Comparison of ENCODE assay signal across 9 cellular contexts in genomic region chr4:4334798-4335520, GRCh38. TPM values are rescaled to one million over a fixed set of nuclear protein-coding genes. Genes with fewer than 3 reads are reported as not detected.
DNase-seq lines count a peak whose midpoint lies in the region; ATAC-seq and FAIRE-seq lines count a peak whose summit lies in the region.
"Had no signal": no experiment of that assay in that cellular context is flagged by ENCODE, and none has a peak within 500 bp of the region (broad histone marks: within the 10 kb centered on the region; RNA-seq: fewer than 3 reads in every experiment).

No MANE protein-coding gene starts in this region.

- no peaks in the 10 kb centered on the region for H4K20me1 ChIP-seq in Karpas-422 (ENCODE audit: insufficient read depth, low read depth, low read length)

- no peak overlapping the region for H2AFZ ChIP-seq in Karpas-422 (ENCODE audit: low read length)

- CTCF ChIA-PET in CD8-positive, alpha-beta memory T cell (lab: Charles Lee): interaction anchor here (0.8 to 8.8 kb wide), 9 partner anchors 10 to 95 kb away, joined by 3 to 97 read pairs (median 4); partner anchors contain the start of gene TMEM128

- no peak for FAIRE-seq in frontal cortex (lab: Jason Lieb, UNC)

- no peak overlapping the region for H3K4me3 ChIP-seq in CD8-positive, alpha-beta memory T cell (ENCODE audit: low read length)
- H3K4me3 ChIP-seq in Karpas-422 (ENCODE audit: low read length) (no peak overlapping the region), adipocyte (ENCODE audit: low read length) (no peak overlapping the region)

- no peaks in the 10 kb centered on the region for H3K36me3 ChIP-seq in CD8-positive, alpha-beta memory T cell (ENCODE audit: insufficient read depth, low read length)
- H3K36me3 ChIP-seq in Karpas-422 (ENCODE audit: insufficient read depth, low read length): no peaks in the 10 kb centered on the region
- H3K36me3 ChIP-seq in adipocyte (ENCODE audit: control insufficient read depth, insufficient read depth, low read length, severe bottlenecking): no peaks in the 10 kb centered on the region

- H3K79me2 ChIP-seq in Karpas-422 (ENCODE audit: low read length): no peaks in the 10 kb centered on the region

- no peaks in the 10 kb centered on the region for H3K9me3 ChIP-seq in CD8-positive, alpha-beta memory T cell (ENCODE audit: low read length)
- H3K9me3 ChIP-seq in Karpas-422 (ENCODE audit: low read length): no peaks in the 10 kb centered on the region
- peaks cover 3% of the 10 kb centered on the region for H3K9me3 ChIP-seq in adipocyte (ENCODE audit: control insufficient read depth, low read length)

- peak overlapping the region in 5 of 8 donors; percentile 6 to 84 (median 62) for H3K27ac Mint-ChIP-seq in CD8-positive, alpha-beta memory T cell
- H3K27ac Mint-ChIP-seq: T-helper 1 cell treated with Interleukin-12 subunit alpha and Interleukin-12 subunit beta and Interleukin-4 antibody, amounts not matched to agents 30 μg/mL and 1 μg/mL, for 36 hours had no signal

- peak; percentile 64 for ATAC-seq in GM19455 (IDR thresholded peaks at IDR 0.05; ENCODE audit: unreplicated experiment)

- H3K27me3 Mint-ChIP-seq in CD8-positive, alpha-beta memory T cell: no peaks in the 10 kb centered on the region

- peak; percentile 68 to 86 (median 73) for DNase-seq in CD8-positive, alpha-beta memory T cell
- DNase-seq in Karpas-422 (peak; percentile 87), T follicular helper cell (ENCODE audit: low read depth) (peak; percentile 59), adipocyte (ENCODE audit: low read depth) (peak; percentile 67), hippocampal formation (lab: John Stamatoyannopoulos, UW) (peak; percentile 11 to 19), frontal cortex (ENCODE audit: low spot score in 2 of 2) (no peak)
- DNase-seq in stimulated activated CD4-positive, alpha-beta T cell treated with anti-CD3 and anti-CD28 coated beads, Interleukin-12 subunit alpha, Interleukin-12 subunit beta, amount 100 ng/mL, for 24 hours (ENCODE audit: low read depth in 2 of 2): peak; percentile 43 to 58

- H3K4me2 ChIP-seq in Karpas-422 (ENCODE audit: low read depth, low read length, poor library complexity, severe bottlenecking): no peak overlapping the region

- POLR2A ChIA-PET in CD8-positive, alpha-beta memory T cell (lab: Charles Lee): interaction anchor here (1.4 kb wide), 1 partner anchor 75 kb away, joined by 4 read pairs; no protein-coding TSS in a partner anchor

- H3K4me1 ChIP-seq in CD8-positive, alpha-beta memory T cell (ENCODE audit: insufficient read depth, low read length): no peaks in the 10 kb centered on the region
- H3K4me1 ChIP-seq in Karpas-422 (ENCODE audit: low read length) (no peaks in the 10 kb centered on the region), adipocyte (ENCODE audit: control insufficient read depth, insufficient read depth, low read length) (no peaks in the 10 kb centered on the region)

- H3K9me2 ChIP-seq in Karpas-422 (replicated peaks; ENCODE audit: insufficient read depth, low read length): no peaks in the 10 kb centered on the region

- no peak overlapping the region for H3K27ac ChIP-seq in CD8-positive, alpha-beta memory T cell (ENCODE audit: low read depth, low read length)
- no peak overlapping the region for H3K27ac ChIP-seq in Karpas-422 (ENCODE audit: low read length)

- H3K9me3 Mint-ChIP-seq in CD8-positive, alpha-beta memory T cell: no peaks in the 10 kb centered on the region
- H3K9me3 Mint-ChIP-seq: T-helper 1 cell treated with Interleukin-12 subunit alpha and Interleukin-12 subunit beta and Interleukin-4 antibody, amounts not matched to agents 30 μg/mL and 1 μg/mL, for 36 hours had no signal

- H3K4me3 Mint-ChIP-seq in CD8-positive, alpha-beta memory T cell: peak overlapping the region in 5 of 7 donors; percentile 30 to 79 (median 52)
- H3K4me3 Mint-ChIP-seq: T-helper 1 cell treated with Interleukin-12 subunit alpha and Interleukin-12 subunit beta and Interleukin-4 antibody, amounts not matched to agents 30 μg/mL and 1 μg/mL, for 36 hours had no signal

- no peaks in the 10 kb centered on the region for H3K27me3 ChIP-seq in CD8-positive, alpha-beta memory T cell (ENCODE audit: insufficient read depth, low read length, poor library complexity, severe bottlenecking)
- H3K27me3 ChIP-seq in Karpas-422 (ENCODE audit: low read length): no peaks in the 10 kb centered on the region
- H3K27me3 ChIP-seq in adipocyte (replicated peaks; ENCODE audit: control insufficient read depth, insufficient read depth, low read length): peaks cover 29% of the 10 kb centered on the region

- peaks cover 0 to 2% (median 0%) of the 10 kb centered on the region in 3 donors for H3K36me3 Mint-ChIP-seq in CD8-positive, alpha-beta memory T cell

- H3K4me1 Mint-ChIP-seq in CD8-positive, alpha-beta memory T cell: peaks cover 8 to 16% (median 15%) of the 10 kb centered on the region in 3 donors

- H3K9ac ChIP-seq in Karpas-422 (ENCODE audit: low read length) (no peak overlapping the region), adipocyte (ENCODE audit: low read length) (no peak overlapping the region)

RNA-seq across cellular contexts. Expression of gene ZBTB49, which starts 44.9 kb away (rescaled TPM):
- 1 to 10 TPM; 7.9 to 8.7 TPM for total RNA-seq in CD8-positive, alpha-beta memory T cell
- polyA plus RNA-seq in CD8-positive, alpha-beta memory T cell: 10.5 TPM
- 6.7 and 7.1 TPM in 2 replicates for total RNA-seq in Karpas-422 (2014; rRNA removed; shearing (Covaris generic); ENCODE audit: low replicate concordance)
- total RNA-seq in frontal cortex: 8.6 TPM

RNA-seq across cellular contexts. Expression of gene LYAR, which starts 45.0 kb away (rescaled TPM):
- total RNA-seq in CD8-positive, alpha-beta memory T cell: 100 to 1,000 TPM in 1 of 2 experiments, 10 to 100 TPM in 1; 95.8 to 103 TPM
- polyA plus RNA-seq in CD8-positive, alpha-beta memory T cell: 187 TPM
- 19.7 and 32.2 TPM in 2 replicates for total RNA-seq in Karpas-422 (2014; rRNA removed; shearing (Covaris generic); ENCODE audit: low replicate concordance)
- total RNA-seq in frontal cortex: 7.7 TPM

RNA-seq across cellular contexts. Expression of gene NSG1, which starts 51.9 kb away (rescaled TPM):
- total RNA-seq in CD8-positive, alpha-beta memory T cell: 10 to 100 TPM; 15.1 to 16.3 TPM
- 49.8 TPM for polyA plus RNA-seq in CD8-positive, alpha-beta memory T cell
- total RNA-seq in Karpas-422 (2014; rRNA removed; shearing (Covaris generic); ENCODE audit: low replicate concordance): 0.75 TPM in 1 of 2 replicates, not detected in the other
- 302 TPM for total RNA-seq in frontal cortex

Comparison
In these comparisons a context has a peak if more than half of its experiments do, and no peak if none do; other contexts are left out.
1. DNase-seq: peak in CD8-positive, alpha-beta memory T cell (5 of 5), Karpas-422 (single experiment), T follicular helper cell (single experiment), adipocyte (single experiment), hippocampal formation (2 of 2) and stimulated activated CD4-positive, alpha-beta T cell treated with anti-CD3 and anti-CD28 coated beads, Interleukin-12 subunit alpha, Interleukin-12 subunit beta, amount 100 ng/mL, for 24 hours (2 of 2); none in frontal cortex (0 of 2).
2. RNA of gene NSG1, which starts 51.9 kb away (total RNA-seq): 302 TPM in frontal cortex (single experiment); 15.1 to 16.3 TPM in CD8-positive, alpha-beta memory T cell and 0.75 TPM in Karpas-422; every median in the first group is over 10 times any median in the second.